Comparison of ENCODE assay signal across 1 cellular context in the genomic region with DNA sequence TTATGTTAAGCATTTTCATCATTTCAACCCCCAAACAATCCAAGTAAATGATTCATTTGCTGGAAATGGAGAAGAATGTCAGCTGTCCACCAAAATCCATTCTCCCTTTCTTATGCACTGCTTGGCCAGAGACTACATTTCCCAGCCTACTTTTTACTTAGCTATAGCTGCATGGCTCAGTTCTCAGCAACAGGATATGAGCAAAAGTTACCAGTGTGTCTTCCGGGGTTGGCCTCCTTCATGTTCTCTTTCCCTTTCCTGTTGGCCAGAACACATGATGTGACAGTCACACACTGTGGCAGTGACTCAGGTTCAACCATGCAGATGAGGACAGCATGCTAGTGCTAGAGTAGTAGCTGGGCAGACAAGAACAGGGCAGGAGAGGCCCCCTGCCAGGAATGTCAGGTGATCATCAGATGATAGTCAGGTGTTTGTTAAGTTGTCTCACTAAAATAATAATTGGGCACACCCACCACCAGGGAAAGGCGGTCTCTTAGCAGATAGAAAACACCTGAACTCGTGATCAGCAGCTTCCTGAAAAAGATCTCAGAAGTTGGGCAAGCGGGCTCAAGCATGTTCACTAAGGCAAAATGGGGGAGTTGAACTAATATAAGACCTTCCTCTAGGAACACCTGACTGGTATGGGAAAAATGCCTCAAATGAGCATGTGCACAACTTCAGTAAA.
TF ChIP-seq lines count a peak whose summit lies in the region.

No MANE protein-coding gene starts in this region.

TF ChIP-seq in K562, 482 proteins besides CTCF, POLR2A, EP300 and RAD21 (continued from another document):
- TF ChIP-seq GTF2F1 (IDR thresholded peaks at IDR 0.05; ENCODE audit: low read depth, low read length) (no peak), SIN3B (IDR thresholded peaks at IDR 0.05; ENCODE audit: low read depth) (no peak), NFIC (IDR thresholded peaks at IDR 0.05) (no peak), FOXP1 (CRISPR knock-in tag; IDR thresholded peaks at IDR 0.05) (no peak), PURB (CRISPR knock-in tag; IDR thresholded peaks at IDR 0.05; ENCODE audit: low read depth) (no peak), ARID1B (IDR thresholded peaks at IDR 0.05) (no peak), KAT2B (IDR thresholded peaks at IDR 0.05; ENCODE audit: low read depth, low read length) (no peak), ZNF282 (CRISPR knock-in tag; IDR thresholded peaks at IDR 0.05) (no peak), NR2C2 (CRISPR knock-in tag; IDR thresholded peaks at IDR 0.05) (no peak), NR2C2 (tag; IDR thresholded peaks at IDR 0.05) (peak; percentile 54; the same call in 1 of the 2 replicates), SPI1 (IDR thresholded peaks at IDR 0.05; ENCODE audit: borderline replicate concordance, low read depth, low read length) (no peak), CREM (IDR thresholded peaks at IDR 0.05; ENCODE audit: low read depth) (peak; percentile 32; the same call in 1 of the 2 replicates), RFX7 (CRISPR knock-in tag; IDR thresholded peaks at IDR 0.05) (no peak), MCM7 (IDR thresholded peaks at IDR 0.05) (no peak), HCFC1 (IDR thresholded peaks at IDR 0.05; ENCODE audit: low read depth, low read length) (peak; percentile 50; the same call in 1 of the 2 replicates), ZNF79 (CRISPR knock-in tag; IDR thresholded peaks at IDR 0.05; ENCODE audit: low read depth) (no peak), ZNF253 (CRISPR knock-in tag; conservative IDR thresholded peaks at IDR 0.05) (no peak), MAFG (tag; conservative IDR thresholded peaks at IDR 0.05) (0 out of 2 replicates have a peak, but pooled peaks have one; percentile 4), TCF7 (IDR thresholded peaks at IDR 0.05; ENCODE audit: borderline replicate concordance) (no peak), ZNF175 (CRISPR knock-in tag; IDR thresholded peaks at IDR 0.05; ENCODE audit: low read depth) (peak; percentile 47; the same call in 1 of the 2 replicates), ZNF143 (CRISPR knock-in tag; IDR thresholded peaks at IDR 0.05) (peak; percentile 53; the same call in 1 of the 2 replicates), ETV1 (tag; conservative IDR thresholded peaks at IDR 0.05; ENCODE audit: low read depth) (0 out of 2 replicates have a peak, but pooled peaks have one; percentile 28), NCOA2 (IDR thresholded peaks at IDR 0.05; ENCODE audit: partially characterized antibody in 2 of 2) (no peak)
- TF ChIP-seq, protein P1, sequence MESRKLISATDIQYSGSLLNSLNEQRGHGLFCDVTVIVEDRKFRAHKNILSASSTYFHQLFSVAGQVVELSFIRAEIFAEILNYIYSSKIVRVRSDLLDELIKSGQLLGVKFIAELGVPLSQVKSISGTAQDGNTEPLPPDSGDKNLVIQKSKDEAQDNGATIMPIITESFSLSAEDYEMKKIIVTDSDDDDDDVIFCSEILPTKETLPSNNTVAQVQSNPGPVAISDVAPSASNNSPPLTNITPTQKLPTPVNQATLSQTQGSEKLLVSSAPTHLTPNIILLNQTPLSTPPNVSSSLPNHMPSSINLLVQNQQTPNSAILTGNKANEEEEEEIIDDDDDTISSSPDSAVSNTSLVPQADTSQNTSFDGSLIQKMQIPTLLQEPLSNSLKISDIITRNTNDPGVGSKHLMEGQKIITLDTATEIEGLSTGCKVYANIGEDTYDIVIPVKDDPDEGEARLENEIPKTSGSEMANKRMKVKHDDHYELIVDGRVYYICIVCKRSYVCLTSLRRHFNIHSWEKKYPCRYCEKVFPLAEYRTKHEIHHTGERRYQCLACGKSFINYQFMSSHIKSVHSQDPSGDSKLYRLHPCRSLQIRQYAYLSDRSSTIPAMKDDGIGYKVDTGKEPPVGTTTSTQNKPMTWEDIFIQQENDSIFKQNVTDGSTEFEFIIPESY (CRISPR knock-in tag; IDR thresholded peaks at IDR 0.05), result no peak
- TF ChIP-seq, protein P2, sequence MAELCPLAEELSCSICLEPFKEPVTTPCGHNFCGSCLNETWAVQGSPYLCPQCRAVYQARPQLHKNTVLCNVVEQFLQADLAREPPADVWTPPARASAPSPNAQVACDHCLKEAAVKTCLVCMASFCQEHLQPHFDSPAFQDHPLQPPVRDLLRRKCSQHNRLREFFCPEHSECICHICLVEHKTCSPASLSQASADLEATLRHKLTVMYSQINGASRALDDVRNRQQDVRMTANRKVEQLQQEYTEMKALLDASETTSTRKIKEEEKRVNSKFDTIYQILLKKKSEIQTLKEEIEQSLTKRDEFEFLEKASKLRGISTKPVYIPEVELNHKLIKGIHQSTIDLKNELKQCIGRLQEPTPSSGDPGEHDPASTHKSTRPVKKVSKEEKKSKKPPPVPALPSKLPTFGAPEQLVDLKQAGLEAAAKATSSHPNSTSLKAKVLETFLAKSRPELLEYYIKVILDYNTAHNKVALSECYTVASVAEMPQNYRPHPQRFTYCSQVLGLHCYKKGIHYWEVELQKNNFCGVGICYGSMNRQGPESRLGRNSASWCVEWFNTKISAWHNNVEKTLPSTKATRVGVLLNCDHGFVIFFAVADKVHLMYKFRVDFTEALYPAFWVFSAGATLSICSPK (IDR thresholded peaks at IDR 0.05; ENCODE audit: borderline replicate concordance), result no peak
- TF ChIP-seq, protein P3, sequence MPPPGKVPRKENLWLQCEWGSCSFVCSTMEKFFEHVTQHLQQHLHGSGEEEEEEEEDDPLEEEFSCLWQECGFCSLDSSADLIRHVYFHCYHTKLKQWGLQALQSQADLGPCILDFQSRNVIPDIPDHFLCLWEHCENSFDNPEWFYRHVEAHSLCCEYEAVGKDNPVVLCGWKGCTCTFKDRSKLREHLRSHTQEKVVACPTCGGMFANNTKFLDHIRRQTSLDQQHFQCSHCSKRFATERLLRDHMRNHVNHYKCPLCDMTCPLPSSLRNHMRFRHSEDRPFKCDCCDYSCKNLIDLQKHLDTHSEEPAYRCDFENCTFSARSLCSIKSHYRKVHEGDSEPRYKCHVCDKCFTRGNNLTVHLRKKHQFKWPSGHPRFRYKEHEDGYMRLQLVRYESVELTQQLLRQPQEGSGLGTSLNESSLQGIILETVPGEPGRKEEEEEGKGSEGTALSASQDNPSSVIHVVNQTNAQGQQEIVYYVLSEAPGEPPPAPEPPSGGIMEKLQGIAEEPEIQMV (tag; conservative IDR thresholded peaks at IDR 0.05; ENCODE audit: low read depth), result no peak
- TF ChIP-seq, protein P4, sequence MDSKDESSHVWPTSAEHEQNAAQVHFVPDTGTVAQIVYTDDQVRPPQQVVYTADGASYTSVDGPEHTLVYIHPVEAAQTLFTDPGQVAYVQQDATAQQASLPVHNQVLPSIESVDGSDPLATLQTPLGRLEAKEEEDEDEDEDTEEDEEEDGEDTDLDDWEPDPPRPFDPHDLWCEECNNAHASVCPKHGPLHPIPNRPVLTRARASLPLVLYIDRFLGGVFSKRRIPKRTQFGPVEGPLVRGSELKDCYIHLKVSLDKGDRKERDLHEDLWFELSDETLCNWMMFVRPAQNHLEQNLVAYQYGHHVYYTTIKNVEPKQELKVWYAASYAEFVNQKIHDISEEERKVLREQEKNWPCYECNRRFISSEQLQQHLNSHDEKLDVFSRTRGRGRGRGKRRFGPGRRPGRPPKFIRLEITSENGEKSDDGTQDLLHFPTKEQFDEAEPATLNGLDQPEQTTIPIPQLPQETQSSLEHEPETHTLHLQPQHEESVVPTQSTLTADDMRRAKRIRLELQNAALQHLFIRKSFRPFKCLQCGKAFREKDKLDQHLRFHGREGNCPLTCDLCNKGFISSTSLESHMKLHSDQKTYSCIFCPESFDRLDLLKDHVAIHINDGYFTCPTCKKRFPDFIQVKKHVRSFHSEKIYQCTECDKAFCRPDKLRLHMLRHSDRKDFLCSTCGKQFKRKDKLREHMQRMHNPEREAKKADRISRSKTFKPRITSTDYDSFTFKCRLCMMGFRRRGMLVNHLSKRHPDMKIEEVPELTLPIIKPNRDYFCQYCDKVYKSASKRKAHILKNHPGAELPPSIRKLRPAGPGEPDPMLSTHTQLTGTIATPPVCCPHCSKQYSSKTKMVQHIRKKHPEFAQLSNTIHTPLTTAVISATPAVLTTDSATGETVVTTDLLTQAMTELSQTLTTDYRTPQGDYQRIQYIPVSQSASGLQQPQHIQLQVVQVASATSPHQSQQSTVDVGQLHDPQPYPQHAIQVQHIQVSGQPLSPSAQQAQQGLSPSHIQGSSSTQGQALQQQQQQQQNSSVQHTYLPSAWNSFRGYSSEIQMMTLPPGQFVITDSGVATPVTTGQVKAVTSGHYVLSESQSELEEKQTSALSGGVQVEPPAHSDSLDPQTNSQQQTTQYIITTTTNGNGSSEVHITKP (IDR thresholded peaks at IDR 0.05; ENCODE audit: partially characterized antibody), result no peak
